In genomic region chr11:959027-959426, GRCh38 we compare ENCODE assay signal across 1 cellular context.
TF ChIP-seq lines count a peak whose summit lies in the region.

No MANE protein-coding gene starts in this region.

TF ChIP-seq in GM23338, 12 proteins besides CTCF, POLR2A, EP300 and RAD21:
- TF ChIP-seq EZH2 (IDR thresholded peaks at IDR 0.05; ENCODE audit: low read depth, unreplicated experiment) (no peak), ZNF462 (CRISPR knock-in tag; IDR thresholded peaks at IDR 0.05) (no peak), STAT1 (IDR thresholded peaks at IDR 0.05; ENCODE audit: unreplicated experiment) (no peak), REST (IDR thresholded peaks at IDR 0.05; ENCODE audit: unreplicated experiment) (no peak), POLR2AphosphoS5 (IDR thresholded peaks at IDR 0.05; ENCODE audit: low read depth) (no peak), ETS1 (IDR thresholded peaks at IDR 0.05) (no peak), CREB1 (CRISPR knock-in tag; IDR thresholded peaks at IDR 0.05; ENCODE audit: low read depth) (no peak)
